In genomic region chr4:86990510-86990909, GRCh38 we compare ENCODE assay signal across 27 cellular contexts.
"Had no signal": no experiment of that assay in that cellular context is flagged by ENCODE, and none has a peak within 500 bp of the region (broad histone marks: within the 10 kb centered on the region; RNA-seq: fewer than 3 reads in every experiment).

No MANE protein-coding gene starts in this region.

- H3K27ac ChIP-seq: coronary artery, dorsolateral prefrontal cortex, epithelial cell of prostate, esophagus squamous epithelium, gastrocnemius medialis, heart right ventricle, left lung, lower lobe of right lung had no signal

- H3K4me1 Mint-ChIP-seq: mesothelial cell of epicardium had no signal

- DNase-seq: dermis blood vessel endothelial cell; dorsolateral prefrontal cortex; effector CD4-positive, alpha-beta T cell; effector memory CD4-positive, alpha-beta T cell; erythroblast; esophagus squamous epithelium; foreskin fibroblast; foreskin melanocyte; gastrocnemius medialis; glutamatergic neuron; head of caudate nucleus; heart right ventricle; hippocampal formation; left cardiac atrium; left lung; left ventricle myocardium superior; lower lobe of right lung; mesenchymal stem cell; mucosa of descending colon had no signal

- H3K9me3 ChIP-seq: esophagus squamous epithelium, gastrocnemius medialis, heart right ventricle, left lung, lower lobe of right lung, mucosa of descending colon had no signal

- H3K4me3 Mint-ChIP-seq: mesothelial cell of epicardium had no signal

- H3K27me3 ChIP-seq: dorsolateral prefrontal cortex, esophagus squamous epithelium, gastrocnemius medialis, heart right ventricle, left lung had no signal

- ATAC-seq: esophagus mucosa, gastrocnemius medialis, heart right ventricle, left cardiac atrium, left lung, left ventricle myocardium superior, lower lobe of right lung, mucosa of descending colon had no signal

- H3K36me3 ChIP-seq: left lung, lower lobe of right lung had no signal

- FAIRE-seq: colon, endometrium, islet of Langerhans, keratinocyte had no signal

- H3K27ac Mint-ChIP-seq: mesothelial cell of epicardium had no signal

- H3K4me1 ChIP-seq: gastrocnemius medialis had no signal

- H3K4me3 ChIP-seq: coronary artery, dorsolateral prefrontal cortex, esophagus squamous epithelium, gastrocnemius medialis, heart right ventricle, left lung, lower lobe of right lung, mucosa of descending colon had no signal
